ENCODE assay signal across 35 cellular contexts in the genomic region with DNA sequence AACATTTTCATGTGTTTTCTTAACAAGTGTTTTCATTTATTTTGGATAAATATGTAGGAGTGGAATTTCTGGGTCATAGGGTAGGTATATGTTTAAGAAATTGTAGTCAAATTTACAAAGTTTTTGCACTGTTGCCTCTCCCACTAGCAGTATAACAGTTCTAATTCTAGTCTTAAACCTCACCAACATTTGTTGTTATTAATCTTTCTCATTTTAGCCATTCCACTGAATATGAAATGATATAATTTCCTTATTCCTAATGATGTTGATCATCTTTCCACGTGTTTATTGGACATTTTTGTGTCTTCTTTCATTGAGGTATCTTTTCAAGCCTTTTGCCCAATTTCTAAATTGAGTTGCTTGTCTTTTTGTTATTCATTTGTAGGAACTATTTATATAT.
"Had no signal": no experiment of that assay in that cellular context is flagged by ENCODE, and none has a peak within 500 bp of the region (broad histone marks: within the 10 kb centered on the region; RNA-seq: fewer than 3 reads in every experiment).

No MANE protein-coding gene starts in this region.

- H3K4me2 ChIP-seq: KMS-11 had no signal

- H3K9ac ChIP-seq: KMS-11 had no signal

- H3K27ac ChIP-seq: KMS-11 had no signal

- H3K27me3 ChIP-seq: MG63 had no signal

- DNase-seq: Kasumi-1, MG63, MM.1S, MV-4-11, NCI-H1048, NCI-H1092, NCI-H1092 treated with DMSO at 0.1 percent for 48 hours, NCI-H1105, NCI-H1105 treated with DMSO at 0.1 percent for 48 hours, NCI-H1417, NCI-H1417 treated with DMSO at 0.1 percent for 48 hours, NCI-H1436, NCI-H1436 treated with DMSO at 0.1 percent for 48 hours, NCI-H146, NCI-H1694, NCI-H1694 treated with DMSO at 0.1 percent for 48 hours, NCI-H187, NCI-H187 treated with DMSO at 0.1 percent for 48 hours, NCI-H1930, NCI-H2029, NCI-H2029 treated with DMSO at 0.1 percent for 48 hours, NCI-H2081, NCI-H2081 treated with DMSO at 0.1 percent for 48 hours, NCI-H2107, NCI-H2171, NCI-H2171 treated with DMSO at 0.1 percent for 48 hours, NCI-H2227 treated with DMSO at 0.1 percent for 48 hours, NCI-H226, NCI-H345, NCI-H446, NCI-H446 treated with DMSO at 0.1 percent for 48 hours, NCI-H510A, NCI-H510A treated with DMSO at 0.1 percent for 48 hours, NCI-H524 had no signal

- H3K4me3 ChIP-seq: MG63 had no signal

- H3K36me3 ChIP-seq: MG63 had no signal
